1 cellular context compared by ENCODE assay signal in the genomic region with DNA sequence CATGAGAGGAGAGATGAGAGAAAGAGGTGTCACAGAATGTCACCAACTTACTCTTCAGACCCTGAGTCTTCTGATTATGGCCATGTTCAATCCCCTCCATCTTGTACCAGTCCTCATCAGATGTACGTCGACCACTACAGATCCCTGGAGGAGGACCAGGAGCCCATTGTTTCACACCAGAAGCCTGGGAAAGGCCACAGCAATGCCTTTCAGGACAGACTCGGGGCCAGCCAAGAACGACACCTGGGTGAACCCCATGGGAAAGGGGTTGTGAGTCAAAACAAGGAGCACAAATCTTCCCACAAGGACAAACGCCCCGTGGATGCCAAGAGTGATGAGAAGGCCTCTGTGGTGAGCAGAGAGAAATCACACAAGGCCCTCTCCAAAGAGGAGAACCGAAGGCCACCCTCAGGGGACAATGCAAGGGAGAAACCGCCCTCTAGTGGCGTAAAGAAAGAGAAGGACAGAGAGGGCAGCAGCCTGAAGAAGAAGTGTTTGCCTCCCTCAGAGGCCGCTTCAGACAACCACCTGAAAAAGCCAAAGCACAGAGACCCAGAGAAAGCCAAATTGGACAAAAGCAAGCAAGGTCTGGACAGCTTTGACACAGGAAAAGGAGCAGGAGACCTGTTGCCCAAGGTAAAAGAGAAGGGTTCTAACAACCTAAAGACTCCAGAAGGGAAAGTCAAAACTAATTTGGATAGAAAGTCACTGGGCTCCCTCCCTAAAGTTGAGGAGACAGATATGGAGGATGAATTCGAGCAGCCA.
TF ChIP-seq lines count a peak whose summit lies in the region.

No MANE protein-coding gene starts in this region.

TF ChIP-seq in K562, 482 proteins besides CTCF, POLR2A, EP300 and RAD21 (continued from another document):
- TF ChIP-seq, protein P1, sequence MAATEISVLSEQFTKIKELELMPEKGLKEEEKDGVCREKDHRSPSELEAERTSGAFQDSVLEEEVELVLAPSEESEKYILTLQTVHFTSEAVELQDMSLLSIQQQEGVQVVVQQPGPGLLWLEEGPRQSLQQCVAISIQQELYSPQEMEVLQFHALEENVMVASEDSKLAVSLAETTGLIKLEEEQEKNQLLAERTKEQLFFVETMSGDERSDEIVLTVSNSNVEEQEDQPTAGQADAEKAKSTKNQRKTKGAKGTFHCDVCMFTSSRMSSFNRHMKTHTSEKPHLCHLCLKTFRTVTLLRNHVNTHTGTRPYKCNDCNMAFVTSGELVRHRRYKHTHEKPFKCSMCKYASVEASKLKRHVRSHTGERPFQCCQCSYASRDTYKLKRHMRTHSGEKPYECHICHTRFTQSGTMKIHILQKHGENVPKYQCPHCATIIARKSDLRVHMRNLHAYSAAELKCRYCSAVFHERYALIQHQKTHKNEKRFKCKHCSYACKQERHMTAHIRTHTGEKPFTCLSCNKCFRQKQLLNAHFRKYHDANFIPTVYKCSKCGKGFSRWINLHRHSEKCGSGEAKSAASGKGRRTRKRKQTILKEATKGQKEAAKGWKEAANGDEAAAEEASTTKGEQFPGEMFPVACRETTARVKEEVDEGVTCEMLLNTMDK (IDR thresholded peaks at IDR 0.05; ENCODE audit: borderline replicate concordance, insufficient read depth, low read depth, low read length, poor library complexity, severe bottlenecking): peak; percentile 41
- TF ChIP-seq SP2 (IDR thresholded peaks at IDR 0.05; ENCODE audit: extremely low read depth, low read depth, low read length, poor library complexity, severe bottlenecking): no peak
